In the genomic region with DNA sequence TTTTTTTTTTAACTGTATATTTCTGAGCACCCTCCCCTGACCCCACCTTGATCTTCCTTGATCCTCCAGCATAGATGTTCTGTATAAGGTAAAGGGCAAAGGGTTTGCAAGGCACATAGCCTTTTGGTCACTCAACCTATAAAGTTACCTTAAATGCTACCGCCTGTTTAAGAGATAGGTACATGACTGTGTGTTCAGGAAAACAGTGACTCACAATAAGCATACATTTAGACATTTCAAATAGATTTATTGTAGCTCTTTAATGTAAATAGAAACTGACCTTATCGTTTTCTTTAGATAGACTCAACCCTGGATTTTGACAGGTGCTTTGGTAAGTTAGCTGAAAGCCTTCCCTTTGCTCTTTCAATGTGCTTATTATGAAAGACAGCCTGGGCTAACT, we compare ENCODE assay signal across 18 cellular contexts. TPM values are rescaled to one million over a fixed set of nuclear protein-coding genes. Genes with fewer than 3 reads are reported as not detected.
DNase-seq lines count a peak whose midpoint lies in the region; ATAC-seq and TF ChIP-seq lines count a peak whose summit lies in the region.
"Had no signal": no experiment of that assay in that cellular context is flagged by ENCODE, and none has a peak within 500 bp of the region (broad histone marks: within the 10 kb centered on the region; RNA-seq: fewer than 3 reads in every experiment).

No MANE protein-coding gene starts in this region.

- DNase-seq in NCI-H69 (lab: John Stamatoyannopoulos, UW) = peak; percentile 19
- DNase-seq in RWPE2 (ENCODE audit: low spot score) = no peak
- no peak for DNase-seq in mesothelial cell of epicardium (ENCODE audit: low spot score in 2 of 2, unreplicated experiment in 2 of 2)
- DNase-seq in right atrium auricular region (ENCODE audit: low spot score) = no peak
- no peak for DNase-seq in MG63
- DNase-seq: C1 segment of cervical spinal cord; Calu3; CD4-positive, alpha-beta memory T cell; COR-L47; DND-41; GM23248; H7; HCEC 1CT had no signal

- no peaks in the 10 kb centered on the region for H3K36me3 Mint-ChIP-seq in mesothelial cell of epicardium
- H3K36me3 Mint-ChIP-seq: CD4-positive, alpha-beta memory T cell had no signal

- H3K4me3 ChIP-seq in RWPE2 (ENCODE audit: severe bottlenecking) (no peak overlapping the region), right atrium auricular region (no peak overlapping the region), MG63 (no peak overlapping the region)
- H3K4me3 ChIP-seq: GM23248 had no signal

- H3K4me3 Mint-ChIP-seq in mesothelial cell of epicardium = no peak overlapping the region
- H3K4me3 Mint-ChIP-seq: CD4-positive, alpha-beta memory T cell had no signal

- H3K27me3 Mint-ChIP-seq in mesothelial cell of epicardium (ENCODE audit: low read depth) = peaks cover 13% of the 10 kb centered on the region

- H3K27me3 ChIP-seq in RWPE2 (ENCODE audit: insufficient read depth, poor library complexity, severe bottlenecking) (no peaks in the 10 kb centered on the region), right atrium auricular region (no peaks in the 10 kb centered on the region), MG63 (no peaks in the 10 kb centered on the region)

- ATAC-seq in RWPE2 (ENCODE audit: low read depth) = peak; percentile 46; the same call in 2 of the 3 replicates
- ATAC-seq in HG02759 (IDR thresholded peaks at IDR 0.05; ENCODE audit: unreplicated experiment) = no peak
- no peak for ATAC-seq in HG03378 (IDR thresholded peaks at IDR 0.05; ENCODE audit: unreplicated experiment)

- H3K27ac ChIP-seq in RWPE2 (ENCODE audit: poor library complexity, severe bottlenecking) = no peak overlapping the region
- H3K27ac ChIP-seq in right atrium auricular region = no peak overlapping the region
- H3K27ac ChIP-seq: GM23248 had no signal

- TF ChIP-seq CTCF in RWPE2 (IDR thresholded peaks at IDR 0.05; ENCODE audit: poor library complexity, severe bottlenecking) (no peak), mesothelial cell of epicardium (IDR thresholded peaks at IDR 0.05; ENCODE audit: unreplicated experiment) (no peak), right atrium auricular region (IDR thresholded peaks at IDR 0.05) (no peak)

- H3K36me3 ChIP-seq in RWPE2 (ENCODE audit: low read depth) (no peaks in the 10 kb centered on the region), right atrium auricular region (no peaks in the 10 kb centered on the region), MG63 (no peaks in the 10 kb centered on the region)

- H3K9me3 ChIP-seq in RWPE2 (ENCODE audit: severe bottlenecking) (no peaks in the 10 kb centered on the region), right atrium auricular region (no peaks in the 10 kb centered on the region), MG63 (no peaks in the 10 kb centered on the region)

- H3K4me1 Mint-ChIP-seq in mesothelial cell of epicardium = peaks cover 23% of the 10 kb centered on the region
- H3K4me1 Mint-ChIP-seq: CD4-positive, alpha-beta memory T cell had no signal

- H3K4me1 ChIP-seq in RWPE2 (ENCODE audit: insufficient read depth, poor library complexity, severe bottlenecking) = no peaks in the 10 kb centered on the region
- H3K4me1 ChIP-seq in right atrium auricular region = no peaks in the 10 kb centered on the region

- H3K27ac Mint-ChIP-seq in mesothelial cell of epicardium = peak overlapping the region; percentile 62
- H3K27ac Mint-ChIP-seq: CD4-positive, alpha-beta memory T cell had no signal

- H3K9me3 Mint-ChIP-seq in mesothelial cell of epicardium = peaks cover 12% of the 10 kb centered on the region

RNA-seq across cellular contexts. Expression of a gene that starts 15.2 kb away (rescaled TPM):
- total RNA-seq in mesothelial cell of epicardium = not detected in 3 replicates
- total RNA-seq in right atrium auricular region = not detected
- total RNA-seq in MG63 (2014; rRNA removed; shearing (Covaris generic); ENCODE audit: low replicate concordance) = not detected in 2 replicates
- total RNA-seq: A172; A673; Calu3; CD4-positive, alpha-beta memory T cell; GM23248; H1; H7 had no signal
